1 cellular context compared by ENCODE assay signal in genomic region chr20:37877832-37878772, GRCh38.
TF ChIP-seq lines count a peak whose summit lies in the region.

No MANE protein-coding gene starts in this region.

TF ChIP-seq in HepG2, 621 proteins besides CTCF, POLR2A, EP300 and RAD21 (continued from another document and continues in another):
- TF ChIP-seq ATF2 (CRISPR knock-in tag; IDR thresholded peaks at IDR 0.05) = peak; percentile 83
- peak; percentile 37; the same call in 1 of the 2 replicates for TF ChIP-seq TBX2 (CRISPR knock-in tag; IDR thresholded peaks at IDR 0.05; ENCODE audit: borderline replicate concordance)
- TF ChIP-seq SMAD1 (CRISPR knock-in tag; IDR thresholded peaks at IDR 0.05; ENCODE audit: borderline replicate concordance, low read depth) = no peak
- TF ChIP-seq ZNF816 (CRISPR knock-in tag; IDR thresholded peaks at IDR 0.05; ENCODE audit: borderline replicate concordance) = no peak
- peak; percentile 77 for TF ChIP-seq KDM1A (CRISPR knock-in tag; IDR thresholded peaks at IDR 0.05)
- no peak for TF ChIP-seq MAF1 (CRISPR knock-in tag; IDR thresholded peaks at IDR 0.05; ENCODE audit: borderline replicate concordance)
- no peak for TF ChIP-seq NONO (IDR thresholded peaks at IDR 0.05)
- 0 out of 2 replicates have a peak, but pooled peaks have one; percentile 32 for TF ChIP-seq NONO (CRISPR knock-in tag; conservative IDR thresholded peaks at IDR 0.05)
- peak; percentile 11 for TF ChIP-seq AGO2 (optimal IDR thresholded peaks at IDR 0.05; ENCODE audit: low read depth, low read length)
- 0 out of 2 replicates have a peak, but pooled peaks have one; percentile 50 for TF ChIP-seq FOXC1 (CRISPR knock-in tag; IDR thresholded peaks at IDR 0.05; ENCODE audit: borderline replicate concordance)
- TF ChIP-seq FOSL2 (CRISPR knock-in tag; IDR thresholded peaks at IDR 0.05) = 0 out of 2 replicates have a peak, but pooled peaks have one; percentile 24
- no peak for TF ChIP-seq ZUFSP (CRISPR knock-in tag; IDR thresholded peaks at IDR 0.05; ENCODE audit: borderline replicate concordance)
- TF ChIP-seq HNF4G (IDR thresholded peaks at IDR 0.05; ENCODE audit: borderline replicate concordance, low read depth, low read length) = peak; percentile 80
- peak; percentile 80; the same call in 1 of the 2 replicates for TF ChIP-seq HNF4G (CRISPR knock-in tag; IDR thresholded peaks at IDR 0.05; ENCODE audit: borderline replicate concordance, low read depth)
- no peak for TF ChIP-seq DBP (CRISPR knock-in tag; IDR thresholded peaks at IDR 0.05; ENCODE audit: not compliant biosample characterization)
- TF ChIP-seq ZFP91 (CRISPR knock-in tag; IDR thresholded peaks at IDR 0.05; ENCODE audit: borderline replicate concordance) = 0 out of 2 replicates have a peak, but pooled peaks have one; percentile 43
- TF ChIP-seq XRCC5 (optimal IDR thresholded peaks at IDR 0.05; ENCODE audit: low read length) = peak; percentile 56
- TF ChIP-seq ZMYM3 (CRISPR knock-in tag; IDR thresholded peaks at IDR 0.05) = peak; percentile 84
- 0 out of 2 replicates have a peak, but pooled peaks have one; percentile 31 for TF ChIP-seq ZNF574 (CRISPR knock-in tag; IDR thresholded peaks at IDR 0.05)
- TF ChIP-seq ZNF770 (CRISPR knock-in tag; IDR thresholded peaks at IDR 0.05) = peak; percentile 88
- TF ChIP-seq MIER2 (CRISPR knock-in tag; IDR thresholded peaks at IDR 0.05) = peak; percentile 23; the same call in 1 of the 2 replicates
- peak; percentile 67 for TF ChIP-seq PAXIP1 (CRISPR knock-in tag; conservative IDR thresholded peaks at IDR 0.05)
- TF ChIP-seq GATAD2A (CRISPR knock-in tag; IDR thresholded peaks at IDR 0.05) = peak; percentile 51
- peak; percentile 29; the same call in 1 of the 2 replicates for TF ChIP-seq AHR (CRISPR knock-in tag; IDR thresholded peaks at IDR 0.05)
- peak; percentile 23; the same call in 1 of the 2 replicates for TF ChIP-seq ZNF772 (CRISPR knock-in tag; IDR thresholded peaks at IDR 0.05)
- peak; percentile 48; the same call in 1 of the 2 replicates for TF ChIP-seq SALL1 (CRISPR knock-in tag; IDR thresholded peaks at IDR 0.05)
- no peak for TF ChIP-seq ZNF639 (CRISPR knock-in tag; conservative IDR thresholded peaks at IDR 0.05)
- no peak for TF ChIP-seq ZNF552 (CRISPR knock-in tag; IDR thresholded peaks at IDR 0.05; ENCODE audit: borderline replicate concordance)
- peak; percentile 50; the same call in 1 of the 2 replicates for TF ChIP-seq RXRA (CRISPR knock-in tag; IDR thresholded peaks at IDR 0.05)
- TF ChIP-seq SP1 (IDR thresholded peaks at IDR 0.05) = no peak
- TF ChIP-seq SP1 (CRISPR knock-in tag; IDR thresholded peaks at IDR 0.05) = no peak
- TF ChIP-seq UBTF (CRISPR knock-in tag; IDR thresholded peaks at IDR 0.05) = 0 out of 2 replicates have a peak, but pooled peaks have one; percentile 33
- TF ChIP-seq ZNF253 (CRISPR knock-in tag; IDR thresholded peaks at IDR 0.05; ENCODE audit: borderline replicate concordance) = 0 out of 2 replicates have a peak, but pooled peaks have one; percentile 44
- TF ChIP-seq ZBTB21 (CRISPR knock-in tag; IDR thresholded peaks at IDR 0.05) = peak; percentile 84
- peak; percentile 70; the same call in 1 of the 2 replicates for TF ChIP-seq CREB1 (IDR thresholded peaks at IDR 0.05)
- no peak; the same call in 1 of the 2 replicates for TF ChIP-seq CREB1 (CRISPR knock-in tag; IDR thresholded peaks at IDR 0.05)
- TF ChIP-seq ZNF891 (CRISPR knock-in tag; IDR thresholded peaks at IDR 0.05) = no peak
- TF ChIP-seq ZBTB26 (CRISPR knock-in tag; IDR thresholded peaks at IDR 0.05; ENCODE audit: borderline replicate concordance) = peak; percentile 93
- 0 out of 2 replicates have a peak, but pooled peaks have one; percentile 20 for TF ChIP-seq ZFX (CRISPR knock-in tag; IDR thresholded peaks at IDR 0.05; ENCODE audit: low read depth)
- TF ChIP-seq MAZ (IDR thresholded peaks at IDR 0.05; ENCODE audit: borderline replicate concordance, low read depth, low read length) = no peak
- TF ChIP-seq MAZ (CRISPR knock-in tag; IDR thresholded peaks at IDR 0.05; ENCODE audit: low read depth) = peak; percentile 52; the same call in 1 of the 2 replicates
- 0 out of 2 replicates have a peak, but pooled peaks have one; percentile 78 for TF ChIP-seq EED (CRISPR knock-in tag; IDR thresholded peaks at IDR 0.05)
- TF ChIP-seq CBFB (CRISPR knock-in tag; IDR thresholded peaks at IDR 0.05) = no peak
